ENCODE assay signal across 18 cellular contexts in genomic region chr2:64532030-64532429, GRCh38. TPM values are rescaled to one million over a fixed set of nuclear protein-coding genes. Genes with fewer than 3 reads are reported as not detected.
A peak's percentile ranks its signal among the peaks of the same experiment; 100 is the strongest.
DNase-seq lines count a peak whose midpoint lies in the region; ATAC-seq and FAIRE-seq lines count a peak whose summit lies in the region.
"Had no signal": no experiment of that assay in that cellular context is flagged by ENCODE, and none has a peak within 500 bp of the region (broad histone marks: within the 10 kb centered on the region; RNA-seq: fewer than 3 reads in every experiment).

No MANE protein-coding gene starts in this region.

- peak; percentile 44 for FAIRE-seq in GM19239 (lab: Jason Lieb, UNC)

- DNase-seq in GM19239 (ENCODE audit: insufficient read length, low spot score) (no peak), memory B cell (ENCODE audit: low spot score in 2 of 2) (no peak), GM19238 (ENCODE audit: insufficient read length, low spot score) (no peak), hepatic stellate cell (ENCODE audit: low spot score) (no peak), T1000 (lab: John Stamatoyannopoulos, UW) (no peak)
- no peak for DNase-seq in activated T-helper 1 cell treated with anti-CD3 and anti-CD28 coated beads, Interleukin-12 subunit alpha, Interleukin-12 subunit beta, Interleukin-2, Interleukin-4 antibody, amounts not matched to agents 30 ng/mL and 10 ng/mL and 1 ng/mL, durations not matched to agents 14 hours and 24 hours and 36 hours (ENCODE audit: low spot score)
- DNase-seq in activated CD4-positive, alpha-beta T cell treated with anti-CD3 and anti-CD28 coated beads, Interleukin-2, amount 50 U/mL, for 1 hour: no peak
- DNase-seq: CD8-positive, alpha-beta memory T cell; DMS79 treated with DMSO at 0.1 percent for 48 hours; GOT3; MM.1S; NCI-H1105; NCI-H1694 treated with DMSO at 0.1 percent for 48 hours; NCI-H2107; NCI-H226; NCI-H526 treated with DMSO at 0.1 percent for 48 hours; SHP77 treated with DMSO at 0.1 percent for 48 hours had no signal

- H3K9me3 Mint-ChIP-seq in activated T-helper 1 cell treated with anti-CD3 and anti-CD28 coated beads, Interleukin-12 subunit alpha, Interleukin-12 subunit beta, Interleukin-2, Interleukin-4 antibody, amounts not matched to agents 30 ng/mL and 10 ng/mL and 1 ng/mL, durations not matched to agents 14 hours and 24 hours and 36 hours: no peaks in the 10 kb centered on the region
- no peaks in the 10 kb centered on the region for H3K9me3 Mint-ChIP-seq in memory B cell
- H3K9me3 Mint-ChIP-seq: CD8-positive, alpha-beta memory T cell had no signal

- H3K27me3 Mint-ChIP-seq in activated T-helper 1 cell treated with anti-CD3 and anti-CD28 coated beads, Interleukin-12 subunit alpha, Interleukin-12 subunit beta, Interleukin-2, Interleukin-4 antibody, amounts not matched to agents 30 ng/mL and 10 ng/mL and 1 ng/mL, durations not matched to agents 14 hours and 24 hours and 36 hours (ENCODE audit: insufficient read depth): no peaks in the 10 kb centered on the region
- H3K27me3 Mint-ChIP-seq in memory B cell: no peaks in the 10 kb centered on the region
- H3K27me3 Mint-ChIP-seq: CD8-positive, alpha-beta memory T cell had no signal

- ATAC-seq in memory B cell (ENCODE audit: low read depth): no peak
- ATAC-seq: SK-N-SH treated with all-trans-retinoic acid at 6 μM for 48 hours had no signal

- no peak overlapping the region for H3K4me3 Mint-ChIP-seq in activated T-helper 1 cell treated with anti-CD3 and anti-CD28 coated beads, Interleukin-12 subunit alpha, Interleukin-12 subunit beta, Interleukin-2, Interleukin-4 antibody, amounts not matched to agents 30 ng/mL and 10 ng/mL and 1 ng/mL, durations not matched to agents 14 hours and 24 hours and 36 hours
- H3K4me3 Mint-ChIP-seq in memory B cell: peak overlapping the region; percentile 2

- intact Hi-C loops in activated T-helper 1 cell treated with anti-CD3 and anti-CD28 coated beads, Interleukin-12 subunit alpha, Interleukin-12 subunit beta, Interleukin-2, Interleukin-4 antibody, amounts not matched to agents 30 ng/mL and 10 ng/mL and 1 ng/mL, durations not matched to agents 14 hours and 24 hours and 36 hours (cut with micrococcal nuclease): no loop called here

- peaks cover 58% of the 10 kb centered on the region for H3K4me1 Mint-ChIP-seq in activated T-helper 1 cell treated with anti-CD3 and anti-CD28 coated beads, Interleukin-12 subunit alpha, Interleukin-12 subunit beta, Interleukin-2, Interleukin-4 antibody, amounts not matched to agents 30 ng/mL and 10 ng/mL and 1 ng/mL, durations not matched to agents 14 hours and 24 hours and 36 hours (ENCODE audit: low read depth)
- H3K4me1 Mint-ChIP-seq in memory B cell: peaks cover 37% of the 10 kb centered on the region

- peaks cover 19% of the 10 kb centered on the region for H3K36me3 Mint-ChIP-seq in activated T-helper 1 cell treated with anti-CD3 and anti-CD28 coated beads, Interleukin-12 subunit alpha, Interleukin-12 subunit beta, Interleukin-2, Interleukin-4 antibody, amounts not matched to agents 30 ng/mL and 10 ng/mL and 1 ng/mL, durations not matched to agents 14 hours and 24 hours and 36 hours (ENCODE audit: low read depth)
- peaks cover 14% of the 10 kb centered on the region for H3K36me3 Mint-ChIP-seq in memory B cell

- peak overlapping the region; percentile 16 for H3K27ac Mint-ChIP-seq in activated T-helper 1 cell treated with anti-CD3 and anti-CD28 coated beads, Interleukin-12 subunit alpha, Interleukin-12 subunit beta, Interleukin-2, Interleukin-4 antibody, amounts not matched to agents 30 ng/mL and 10 ng/mL and 1 ng/mL, durations not matched to agents 14 hours and 24 hours and 36 hours
- H3K27ac Mint-ChIP-seq in memory B cell: peak overlapping the region; percentile 29

RNA-seq across cellular contexts. Expression of gene AFTPH, which starts 7.9 kb away (rescaled TPM):
- total RNA-seq in activated T-helper 1 cell treated with anti-CD3 and anti-CD28 coated beads, Interleukin-12 subunit alpha, Interleukin-12 subunit beta, Interleukin-2, Interleukin-4 antibody, amounts not matched to agents 30 ng/mL and 10 ng/mL and 1 ng/mL, durations not matched to agents 14 hours and 24 hours and 36 hours: 42.4 and 43.4 TPM in 2 replicates
